In genomic region chr20:62719250-62719945, GRCh38 we compare ENCODE assay signal across 23 cellular contexts. TPM values are rescaled to one million over a fixed set of nuclear protein-coding genes. Genes with fewer than 3 reads are reported as not detected.
A peak's percentile ranks its signal among the peaks of the same experiment; 100 is the strongest.
DNase-seq lines count a peak whose midpoint lies in the region; ATAC-seq, FAIRE-seq and TF ChIP-seq lines count a peak whose summit lies in the region.
"Had no signal": no experiment of that assay in that cellular context is flagged by ENCODE, and none has a peak within 500 bp of the region (broad histone marks: within the 10 kb centered on the region; RNA-seq: fewer than 3 reads in every experiment).

No MANE protein-coding gene starts in this region.

- peaks cover 7% of the 10 kb centered on the region for H3K36me3 Mint-ChIP-seq in activated naive CD4-positive, alpha-beta T cell treated with anti-CD3 and anti-CD28 coated beads, Interleukin-2, amount 50 U/mL, for 24 hours

- no peak for DNase-seq in activated naive CD4-positive, alpha-beta T cell (lab: John Stamatoyannopoulos, UW)
- DNase-seq in IMR-90, result peak; percentile 62
- no peak for DNase-seq in K562 (ENCODE audit: extremely low read depth in 1 of 4, low spot score in 3 of 4)
- DNase-seq in urothelium cell line (ENCODE audit: low spot score), result no peak
- DNase-seq in NCI-H2107 treated with DMSO at 0.1 percent for 48 hours (lab: John Stamatoyannopoulos, UW; ENCODE audit: unreplicated experiment), result no peak
- DNase-seq in activated CD4-positive, alpha-beta T cell treated with anti-CD3 and anti-CD28 coated beads for 1 hour, result no peak
- no peak for DNase-seq in cerebellum (ENCODE audit: low spot score)
- DNase-seq: ACHN, GDM1, KG1, MM.1S, NCI-H2029, NCI-H2227 treated with DMSO at 0.1 percent for 48 hours, NCI-H526 treated with DMSO at 0.1 percent for 48 hours, PC-9, SIG-M5, SK-N-SH, SW 1271 had no signal

- 75% methylated on average over 4 of the region's 12 CpGs; no CpG with 5 or more reads in 1 of the 2 experiments for WGBS in IMR-90 (ENCODE audit: extremely low coverage in 2 of 2, insufficient read length in 1 of 2), 2 experiments
- 0% methylated on average over 12 of the region's 12 CpGs for WGBS in K562 (ENCODE audit: insufficient coverage, low coverage, missing lambda C conversion rate)

- peak overlapping the region; percentile 42; the same call in 1 of the 2 replicates for H3K4ac ChIP-seq in IMR-90 (ENCODE audit: low read depth, low read length)

- no peak overlapping the region for H3K4me2 ChIP-seq in IMR-90 (ENCODE audit: low read depth, low read length)
- no peak overlapping the region for H3K4me2 ChIP-seq in K562 (ENCODE audit: insufficient read depth, low read length)
- H3K4me2 ChIP-seq: PC-9, SK-N-SH had no signal

- H4K5ac ChIP-seq in IMR-90 (ENCODE audit: low read depth, low read length), result no peak overlapping the region

- H3K4me1 Mint-ChIP-seq in activated naive CD4-positive, alpha-beta T cell treated with anti-CD3 and anti-CD28 coated beads, Interleukin-2, amount 50 U/mL, for 24 hours, result peaks cover 29% of the 10 kb centered on the region

- H4K91ac ChIP-seq in IMR-90 (ENCODE audit: insufficient read depth, low read depth, low read length), result no peak overlapping the region

- TF ChIP-seq POLR2A in IMR-90 (IDR thresholded peaks at IDR 0.05; ENCODE audit: low read depth, low read length), result no peak
- no peak for TF ChIP-seq POLR2A in K562 (conservative IDR thresholded peaks at IDR 0.05)

- no peak for FAIRE-seq in K562 (lab: Jason Lieb, UNC)
- FAIRE-seq in urothelium cell line (lab: Jason Lieb, UNC), result peak; percentile 27
- FAIRE-seq: D721Med, GM12878 had no signal

- CTCF ChIA-PET in IMR-90 (lab: Yijun Ruan, JAX), result no interaction called here
- CTCF ChIA-PET in K562 (lab: Yijun Ruan, JAX; ENCODE audit: low intra/inter-chr PET ratio), result no interaction called here

- H3K79me2 ChIP-seq in K562 (ENCODE audit: control insufficient read depth, insufficient read depth, low read length), result no peaks in the 10 kb centered on the region

- H3K4me3 ChIP-seq in IMR-90 (ENCODE audit: insufficient read depth, low read depth, low read length), result no peak overlapping the region
- no peak overlapping the region for H3K4me3 ChIP-seq in K562
- H3K4me3 ChIP-seq: GM12878, PC-9 had no signal

- H3K27ac Mint-ChIP-seq in activated naive CD4-positive, alpha-beta T cell treated with anti-CD3 and anti-CD28 coated beads, Interleukin-2, amount 50 U/mL, for 24 hours, result peak overlapping the region; percentile 8

- in situ Hi-C loops in IMR-90 (cut with MboI; ENCODE audit: low sequenced_read_pairs), result no loop called here
- in situ Hi-C loops in K562 (cut with MboI), result no loop called here

- 0 out of 4 replicates have a peak overlapping the region, but pooled peaks of 1 of the 2 experiments have one; percentile 29 for H4K8ac ChIP-seq in IMR-90 (ENCODE audit: low read depth in 2 of 2, low read length in 2 of 2)

- BruUV-seq in IMR-90 (replicated peaks; lab: Mats Ljungman, UMichigan), result no TSS peak
- no TSS peak for BruUV-seq in K562 (replicated peaks; lab: Mats Ljungman, UMichigan)

- H3K18ac ChIP-seq in IMR-90 (ENCODE audit: low read depth, low read length), result no peak overlapping the region

- H3K9me3 ChIP-seq in IMR-90 (ENCODE audit: control insufficient read depth, insufficient read depth, low read length), result peaks cover 6% of the 10 kb centered on the region; the same call in 1 of the 2 replicates
- 0 out of 2 replicates have a peak, but pooled peaks cover 2% of the 10 kb centered on the region for H3K9me3 ChIP-seq in K562 (replicated peaks; ENCODE audit: control insufficient read depth, insufficient read depth, low read depth, low read length)

- peak overlapping the region; percentile 91; the same call in 1 of the 2 replicates for H2AK5ac ChIP-seq in IMR-90 (ENCODE audit: low read depth, low read length)

- H2BK5ac ChIP-seq in IMR-90 (ENCODE audit: low read depth, low read length, poor library complexity, severe bottlenecking), result no peak overlapping the region

- H3K27me3 Mint-ChIP-seq in activated naive CD4-positive, alpha-beta T cell treated with anti-CD3 and anti-CD28 coated beads, Interleukin-2, amount 50 U/mL, for 24 hours, result no peaks in the 10 kb centered on the region

- H3K9me3 Mint-ChIP-seq in activated naive CD4-positive, alpha-beta T cell treated with anti-CD3 and anti-CD28 coated beads, Interleukin-2, amount 50 U/mL, for 24 hours, result no peaks in the 10 kb centered on the region

- peak overlapping the region; percentile 44 for H2AFZ ChIP-seq in IMR-90 (replicated peaks; ENCODE audit: low read length, poor library complexity)
- H2AFZ ChIP-seq in K562 (ENCODE audit: low read depth, low read length), result no peak overlapping the region
- H2AFZ ChIP-seq: PC-9 had no signal

- TF ChIP-seq EP300 in K562 (IDR thresholded peaks at IDR 0.05; ENCODE audit: low read length), result no peak

- H3K27ac ChIP-seq in IMR-90 (ENCODE audit: insufficient read depth, low read length) (no peak overlapping the region), K562 (ENCODE audit: extremely low read depth, low read depth, low read length) (no peak overlapping the region)
- H3K27ac ChIP-seq: 22Rv1, PC-9 had no signal

- H2BK15ac ChIP-seq in IMR-90 (ENCODE audit: low read depth, low read length), result no peak overlapping the region

- no peak overlapping the region for H3K4me3 Mint-ChIP-seq in activated naive CD4-positive, alpha-beta T cell treated with anti-CD3 and anti-CD28 coated beads, Interleukin-2, amount 50 U/mL, for 24 hours

- no peak; the same call in none of the 2 replicates for ATAC-seq in IMR-90 (ENCODE audit: low read depth)
- ATAC-seq in K562, result no peak
- ATAC-seq: GM12878 had no signal

- peak overlapping the region; percentile 17; the same call in 1 of the 2 replicates for H2BK120ac ChIP-seq in IMR-90 (ENCODE audit: low read depth, low read length)

- H2AK9ac ChIP-seq in IMR-90 (replicated peaks; ENCODE audit: low read depth, low read length, poor library complexity), result no peak overlapping the region

- H2BK20ac ChIP-seq in IMR-90 (ENCODE audit: low read depth, low read length), result no peak overlapping the region

- POLR2A ChIA-PET in IMR-90 (lab: Charles Lee; ENCODE audit: unreplicated experiment), result no interaction called here
- POLR2A ChIA-PET in K562 (lab: Yijun Ruan, JAX), result interaction anchor here (1.9 kb wide), 1 partner anchor 9 kb away, joined by 5 read pairs; no protein-coding TSS in a partner anchor

- TF ChIP-seq RAD21 in IMR-90 (IDR thresholded peaks at IDR 0.05; ENCODE audit: low read length) (no peak), K562 (CRISPR knock-in tag; conservative IDR thresholded peaks at IDR 0.05 in 1 of 2, IDR thresholded peaks at IDR 0.05 in 1 of 2) (no peak)

- intact Hi-C loops in IMR-90 (cut with micrococcal nuclease) (no loop called here), K562 (cut with micrococcal nuclease) (no loop called here)

- no peaks in the 10 kb centered on the region for H3K36me3 ChIP-seq in IMR-90 (ENCODE audit: control insufficient read depth, insufficient read depth, low read length)
- H3K36me3 ChIP-seq in K562 (ENCODE audit: control insufficient read depth, insufficient read depth, low read length), result no peaks in the 10 kb centered on the region

- H3K9me1 ChIP-seq in IMR-90 (ENCODE audit: insufficient read depth, low read length) (no peaks in the 10 kb centered on the region), K562 (ENCODE audit: control insufficient read depth, insufficient read depth, low read length) (no peaks in the 10 kb centered on the region)

- no peak overlapping the region for H3K23ac ChIP-seq in IMR-90 (ENCODE audit: low read depth, low read length)

- TF ChIP-seq CTCF in IMR-90 (conservative IDR thresholded peaks at IDR 0.05; ENCODE audit: low read depth, low read length), result no peak
- no peak for TF ChIP-seq CTCF in K562 (IDR thresholded peaks at IDR 0.05 in 2 of 3, conservative IDR thresholded peaks at IDR 0.05 in 1 of 3; ENCODE audit: insufficient read depth in 2 of 3, low read depth in 1 of 3, low read length in 3 of 3)

- no peak overlapping the region for H3K14ac ChIP-seq in IMR-90 (replicated peaks; ENCODE audit: low read depth, low read length)

- H3K56ac ChIP-seq in IMR-90 (ENCODE audit: extremely low read depth, insufficient read depth, low read length), result no peak overlapping the region

- H3K9ac ChIP-seq in IMR-90 (ENCODE audit: low read depth, low read length) (no peak overlapping the region), K562 (ENCODE audit: insufficient read depth in 1 of 2, low read depth in 2 of 2, low read length in 2 of 2) (no peak overlapping the region)
- H3K9ac ChIP-seq: SK-N-SH had no signal

- dilution Hi-C loops in IMR-90 (cut with HindIII; ENCODE audit: low sequenced_read_pairs, unreplicated experiment), result no loop called here

- H4K20me1 ChIP-seq in IMR-90 (ENCODE audit: insufficient read depth, low read length) (0 out of 2 replicates have a peak, but pooled peaks cover 2% of the 10 kb centered on the region), K562 (replicated peaks; ENCODE audit: control insufficient read depth, insufficient read depth, low read length) (no peaks in the 10 kb centered on the region)

- H3K27me3 ChIP-seq in IMR-90 (ENCODE audit: control insufficient read depth, insufficient read depth, low read length), result peaks cover 7% of the 10 kb centered on the region; the same call in 1 of the 2 replicates
- H3K27me3 ChIP-seq in K562 (ENCODE audit: control insufficient read depth in 2 of 2, insufficient read depth in 2 of 2, low read length in 2 of 2), result peaks cover 49 to 65% of the 10 kb centered on the region in 2 experiments

- H3K79me1 ChIP-seq in IMR-90 (ENCODE audit: low read depth in 1 of 2, low read length in 2 of 2), result peaks cover 0 to 9% of the 10 kb centered on the region in 2 experiments; a peak in 1 of 4 replicates

- H3K4me1 ChIP-seq in IMR-90 (ENCODE audit: control insufficient read depth, insufficient read depth, low read length) (peaks cover 11% of the 10 kb centered on the region; the same call in 1 of the 2 replicates), K562 (replicated peaks in 1 of 2; ENCODE audit: control insufficient read depth in 2 of 2, insufficient read depth in 2 of 2, low read length in 2 of 2) (peaks cover 0 to 16% of the 10 kb centered on the region in 2 experiments; a peak in 3 of 5 replicates)

RNA-seq across cellular contexts. Expression of gene NTSR1, which starts 10.8 kb away (rescaled TPM):
- total RNA-seq in IMR-90 (2012; rRNA removed) (0.54 and 0.56 TPM in 2 replicates), K562 (2014; rRNA removed) (0.41 TPM in 1 of 2 replicates, not detected in the other), K562 (2014; rRNA removed; fragmentation: Illumina TruSeq; extraction: Trizol) (0.04 TPM in 1 of 2 replicates, not detected in the other), K562 (2015; rRNA removed; fragmentation: Illumina TruSeq; extraction: Trizol) (0.14 and 0.15 TPM in 2 replicates), K562 (2021) (0.38 and 0.40 TPM in 2 replicates), cerebellum (1.8 TPM)
- polyA plus RNA-seq in IMR-90 (2012; rRNA removed) (1.8 and 2.3 TPM in 2 replicates), K562 (2011; rRNA removed) (0.07 and 0.12 TPM in 2 replicates), K562 (2014; fragmentation: Illumina TruSeq; extraction: Trizol) (0.22 and 0.25 TPM in 2 replicates), K562 (2014; fragmentation: Nextera tagmentation; extraction: Ambion mirVana) (not detected), K562 (2014; rRNA removed) (0.04 and 0.12 TPM in 2 replicates)
- polyA plus RNA-seq in IMR-90 (2012; cell fraction: cytosol; rRNA removed), result 1.1 and 1.9 TPM in 2 replicates
- 1.2 and 2.9 TPM in 2 replicates for polyA plus RNA-seq in IMR-90 (2012; cell fraction: nucleus; rRNA removed; ENCODE audit: low replicate concordance)
- 0.25 TPM in 1 of 2 replicates, not detected in the other for total RNA-seq in K562 (2011; cell fraction: chromatin; rRNA removed; ENCODE audit: low replicate concordance)
- 0.17 TPM in 1 of 2 replicates, not detected in the other for total RNA-seq in K562 (2011; cell fraction: nucleolus; rRNA removed)
- 0.15 TPM in 2 replicates for total RNA-seq in K562 (2011; cell fraction: nucleoplasm; rRNA removed)
- polyA plus RNA-seq in K562 (2011; cell fraction: cytosol; rRNA removed), result 0.10 and 0.31 TPM in 2 replicates
- polyA plus RNA-seq in K562 (2011; cell fraction: nucleus; rRNA removed), result 0.13 and 0.24 TPM in 2 replicates
- polyA plus RNA-seq in K562 (2012), result 0.51 and 0.61 TPM in 2 replicates
- polyA minus RNA-seq in K562 (2011; rRNA and poly(A)+ RNA removed), result 0.06 and 0.07 TPM in 2 replicates
- polyA minus RNA-seq in K562 (2011; cell fraction: cytosol; rRNA and poly(A)+ RNA removed), result not detected in 2 replicates
- polyA minus RNA-seq in K562 (2011; cell fraction: nucleus; rRNA and poly(A)+ RNA removed), result 0.13 TPM in 1 of 2 replicates, not detected in the other
- total RNA-seq: GM12878, H4 had no signal
- polyA plus RNA-seq: GM12878 had no signal
